9 cellular contexts compared by ENCODE assay signal in the genomic region with DNA sequence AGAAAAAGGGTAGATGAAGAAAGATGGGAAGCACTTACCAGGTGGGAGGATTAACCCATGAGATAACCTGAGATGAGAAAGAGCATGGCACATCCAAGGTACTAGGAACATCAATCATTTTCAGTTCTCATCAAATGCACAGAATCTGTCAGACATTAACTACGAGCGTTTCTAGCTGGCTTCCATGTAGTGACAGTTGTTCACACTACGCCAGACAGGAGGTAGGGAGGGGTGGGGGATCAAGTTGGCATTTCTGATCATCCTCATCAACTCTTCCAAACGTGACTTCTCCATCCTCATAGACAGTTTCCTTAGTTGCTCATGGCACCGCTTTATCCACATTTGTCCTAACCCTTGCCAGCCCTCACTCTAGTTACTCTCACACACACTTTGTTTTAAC.
"Had no signal": no experiment of that assay in that cellular context is flagged by ENCODE, and none has a peak within 500 bp of the region (broad histone marks: within the 10 kb centered on the region; RNA-seq: fewer than 3 reads in every experiment).

No MANE protein-coding gene starts in this region.

- H3K4me1 Mint-ChIP-seq: H9 had no signal

- H3K4me3 ChIP-seq: GM23248, GM23338, HAP-1 had no signal

- H3K4me1 ChIP-seq: HAP-1 had no signal

- H3K4me3 Mint-ChIP-seq: GM23338, H9, HFFc6 had no signal

- H3K27ac Mint-ChIP-seq: GM23338, H9, HFFc6 had no signal

- H3K9me3 ChIP-seq: HAP-1 had no signal

- H3K9ac ChIP-seq: GM23248 had no signal

- H3K27ac ChIP-seq: GM23248 had no signal

- H2AFZ ChIP-seq: GM23248, GM23338 had no signal

- DNase-seq: GM23248, GOT3, H7, H9, HCEC 1CT, HFFc6 had no signal

- H3K4me2 ChIP-seq: GM23338 had no signal

- FAIRE-seq: H54 had no signal

- H3K36me3 ChIP-seq: HAP-1 had no signal
